ENCODE assay signal across 19 cellular contexts in genomic region chr15:85455851-85456250, GRCh38.
DNase-seq lines count a peak whose midpoint lies in the region; ATAC-seq, FAIRE-seq and TF ChIP-seq lines count a peak whose summit lies in the region.
"Had no signal": no experiment of that assay in that cellular context is flagged by ENCODE, and none has a peak within 500 bp of the region (broad histone marks: within the 10 kb centered on the region; RNA-seq: fewer than 3 reads in every experiment).

No MANE protein-coding gene starts in this region.

- no peak overlapping the region for H3K4me3 Mint-ChIP-seq in astrocyte (ENCODE audit: unreplicated experiment)
- H3K4me3 Mint-ChIP-seq in naive thymus-derived CD8-positive, alpha-beta T cell = peak overlapping the region in 1 of 10 donors; percentile 2
- no peak overlapping the region for H3K4me3 Mint-ChIP-seq in stimulated activated naive B cell treated with anti-CD40 and anti-IgM and Interleukin-4, amounts not matched to agents 10 μg/mL and 1 μg/mL and 100 μg/mL, for 72 hours
- H3K4me3 Mint-ChIP-seq in activated CD8-positive, alpha-beta T cell treated with anti-CD3 and anti-CD28 coated beads for 36 hours = no peak overlapping the region
- H3K4me3 Mint-ChIP-seq: CD14-positive monocyte had no signal

- H3K4me1 ChIP-seq in left ventricle myocardium inferior (peaks cover 96% of the 10 kb centered on the region), astrocyte (ENCODE audit: insufficient read depth, low read length) (no peaks in the 10 kb centered on the region)

- peaks cover 88% of the 10 kb centered on the region for H3K79me2 ChIP-seq in astrocyte (ENCODE audit: insufficient read depth, low read length)

- H3K27ac ChIP-seq in left ventricle myocardium inferior (replicated peaks) (peak overlapping the region; percentile 17), astrocyte (ENCODE audit: low read depth, low read length) (no peak overlapping the region)
- H3K27ac ChIP-seq: GM23248, Peyer's patch, SK-N-MC had no signal

- peak overlapping the region; percentile 21 for H3K27ac Mint-ChIP-seq in astrocyte (ENCODE audit: unreplicated experiment)
- peak overlapping the region in 6 of 10 donors; percentile 2 to 74 (median 54) for H3K27ac Mint-ChIP-seq in naive thymus-derived CD8-positive, alpha-beta T cell
- peak overlapping the region; percentile 83 for H3K27ac Mint-ChIP-seq in stimulated activated naive B cell treated with anti-CD40 and anti-IgM and Interleukin-4, amounts not matched to agents 10 μg/mL and 1 μg/mL and 100 μg/mL, for 72 hours
- no peak overlapping the region for H3K27ac Mint-ChIP-seq in activated CD8-positive, alpha-beta T cell treated with anti-CD3 and anti-CD28 coated beads for 36 hours
- H3K27ac Mint-ChIP-seq: CD14-positive monocyte had no signal

- H2AFZ ChIP-seq in astrocyte (ENCODE audit: low read depth, low read length) = no peak overlapping the region
- H2AFZ ChIP-seq: GM23248 had no signal

- TF ChIP-seq CTCF in left ventricle myocardium inferior (IDR thresholded peaks at IDR 0.05; ENCODE audit: borderline replicate concordance) (no peak), astrocyte (IDR thresholded peaks at IDR 0.05; ENCODE audit: insufficient read depth, low read depth, low read length) (no peak)
- no peak for TF ChIP-seq CTCF in activated CD8-positive, alpha-beta T cell treated with anti-CD3 and anti-CD28 coated beads for 36 hours (IDR thresholded peaks at IDR 0.05)

- H4K20me1 ChIP-seq in astrocyte (ENCODE audit: insufficient read depth, low read length) = peaks cover 71% of the 10 kb centered on the region

- no peak for FAIRE-seq in astrocyte (lab: Jason Lieb, UNC)
- FAIRE-seq: A204.1 had no signal

- no peaks in the 10 kb centered on the region for H3K27me3 Mint-ChIP-seq in astrocyte (ENCODE audit: low read depth, unreplicated experiment)
- no peaks in the 10 kb centered on the region for H3K27me3 Mint-ChIP-seq in naive thymus-derived CD8-positive, alpha-beta T cell
- H3K27me3 Mint-ChIP-seq in stimulated activated naive B cell treated with anti-CD40 and anti-IgM and Interleukin-4, amounts not matched to agents 10 μg/mL and 1 μg/mL and 100 μg/mL, for 72 hours = no peaks in the 10 kb centered on the region
- H3K27me3 Mint-ChIP-seq in activated CD8-positive, alpha-beta T cell treated with anti-CD3 and anti-CD28 coated beads for 36 hours = no peaks in the 10 kb centered on the region

- H3K4me3 ChIP-seq in left ventricle myocardium inferior (no peak overlapping the region), astrocyte (ENCODE audit: insufficient read depth, low read depth, low read length) (no peak overlapping the region)
- H3K4me3 ChIP-seq: GM23248, Peyer's patch, SK-N-MC had no signal

- H3K36me3 ChIP-seq in left ventricle myocardium inferior (no peaks in the 10 kb centered on the region), astrocyte (ENCODE audit: insufficient read depth, low read length) (no peaks in the 10 kb centered on the region)
- H3K36me3 ChIP-seq: Peyer's patch had no signal

- POLR2A ChIA-PET in naive thymus-derived CD8-positive, alpha-beta T cell (lab: Charles Lee) = no interaction called here
- POLR2A ChIA-PET in activated CD8-positive, alpha-beta T cell treated with anti-CD3 and anti-CD28 coated beads for 36 hours (lab: Charles Lee) = no interaction called here

- DNase-seq in left ventricle myocardium inferior = no peak
- no peak for DNase-seq in left ventricle myocardium superior
- no peak for DNase-seq in astrocyte (ENCODE audit: low read depth)
- no peak for DNase-seq in naive thymus-derived CD8-positive, alpha-beta T cell
- no peak for DNase-seq in stimulated activated naive B cell treated with anti-CD40 and anti-IgM and Interleukin-4, amounts not matched to agents 10 μg/mL and 1 μg/mL and 100 μg/mL, for 72 hours
- no peak for DNase-seq in activated CD8-positive, alpha-beta T cell treated with anti-CD3 and anti-CD28 coated beads for 36 hours
- DNase-seq in Ammon's horn (ENCODE audit: low spot score) = no peak
- DNase-seq in NCI-H1417 (lab: John Stamatoyannopoulos, UW) = no peak
- DNase-seq: DMS153, GM23248, HCEC 1CT, KBM-7, NCI-H1092, NCI-H510A treated with DMSO at 0.1 percent for 48 hours, Peyer's patch had no signal

- H3K9me3 ChIP-seq in left ventricle myocardium inferior (replicated peaks) (peaks cover 10% of the 10 kb centered on the region), astrocyte (ENCODE audit: insufficient read depth, low read depth, low read length) (no peaks in the 10 kb centered on the region)

- H3K9ac ChIP-seq in astrocyte (ENCODE audit: low read length) = no peak overlapping the region
- H3K9ac ChIP-seq: GM23248 had no signal

- ATAC-seq in left ventricle myocardium superior = no peak
- no peak for ATAC-seq in naive thymus-derived CD8-positive, alpha-beta T cell
- no peak for ATAC-seq in stimulated activated naive B cell treated with anti-CD40 and anti-IgM and Interleukin-4, amounts not matched to agents 10 μg/mL and 1 μg/mL and 100 μg/mL, for 72 hours (replicated peaks)
- ATAC-seq in activated CD8-positive, alpha-beta T cell treated with anti-CD3 and anti-CD28 coated beads for 36 hours = no peak
- ATAC-seq: Right ventricle myocardium inferior had no signal

- intact Hi-C loops in left ventricle myocardium inferior (cut with micrococcal nuclease) = no loop called here
- intact Hi-C loops in left ventricle myocardium superior (cut with micrococcal nuclease) = no loop called here
- intact Hi-C loops in activated CD8-positive, alpha-beta T cell treated with anti-CD3 and anti-CD28 coated beads for 36 hours (cut with micrococcal nuclease) = no loop called here

- H3K27me3 ChIP-seq in left ventricle myocardium inferior (ENCODE audit: low read depth) = no peaks in the 10 kb centered on the region
- no peaks in the 10 kb centered on the region for H3K27me3 ChIP-seq in astrocyte (ENCODE audit: insufficient read depth, low read length)
- H3K27me3 ChIP-seq: Peyer's patch had no signal

- H3K36me3 Mint-ChIP-seq in astrocyte (ENCODE audit: low read depth, unreplicated experiment) = peaks cover 13% of the 10 kb centered on the region
- H3K36me3 Mint-ChIP-seq in naive thymus-derived CD8-positive, alpha-beta T cell = peaks cover 5 to 8% (median 8%) of the 10 kb centered on the region in 3 donors
- peaks cover 12 to 41% of the 10 kb centered on the region in 2 donors for H3K36me3 Mint-ChIP-seq in stimulated activated naive B cell treated with anti-CD40 and anti-IgM and Interleukin-4, amounts not matched to agents 10 μg/mL and 1 μg/mL and 100 μg/mL, for 72 hours
- peaks cover 17% of the 10 kb centered on the region for H3K36me3 Mint-ChIP-seq in activated CD8-positive, alpha-beta T cell treated with anti-CD3 and anti-CD28 coated beads for 36 hours (ENCODE audit: low read depth)

- H3K9me3 Mint-ChIP-seq in astrocyte (ENCODE audit: unreplicated experiment) = peaks cover 4% of the 10 kb centered on the region
- peaks cover 0 to 14% (median 6%) of the 10 kb centered on the region in 9 donors for H3K9me3 Mint-ChIP-seq in naive thymus-derived CD8-positive, alpha-beta T cell
- peaks cover 8 to 14% of the 10 kb centered on the region in 2 donors for H3K9me3 Mint-ChIP-seq in stimulated activated naive B cell treated with anti-CD40 and anti-IgM and Interleukin-4, amounts not matched to agents 10 μg/mL and 1 μg/mL and 100 μg/mL, for 72 hours
- peaks cover 9% of the 10 kb centered on the region for H3K9me3 Mint-ChIP-seq in activated CD8-positive, alpha-beta T cell treated with anti-CD3 and anti-CD28 coated beads for 36 hours

- CTCF ChIA-PET in activated CD8-positive, alpha-beta T cell treated with anti-CD3 and anti-CD28 coated beads for 36 hours (lab: Charles Lee) = no interaction called here

- no peak overlapping the region for H3K4me2 ChIP-seq in astrocyte (ENCODE audit: low read length)

- H3K4me1 Mint-ChIP-seq in astrocyte (ENCODE audit: low read depth, unreplicated experiment) = peaks cover 29% of the 10 kb centered on the region
- peaks cover 52 to 88% (median 82%) of the 10 kb centered on the region in 4 donors for H3K4me1 Mint-ChIP-seq in naive thymus-derived CD8-positive, alpha-beta T cell
- H3K4me1 Mint-ChIP-seq in stimulated activated naive B cell treated with anti-CD40 and anti-IgM and Interleukin-4, amounts not matched to agents 10 μg/mL and 1 μg/mL and 100 μg/mL, for 72 hours = peaks cover 63 to 92% of the 10 kb centered on the region in 2 donors
- peaks cover 63% of the 10 kb centered on the region for H3K4me1 Mint-ChIP-seq in activated CD8-positive, alpha-beta T cell treated with anti-CD3 and anti-CD28 coated beads for 36 hours (ENCODE audit: low read depth)
